In genomic region chr3:197555281-197556261, GRCh38 we compare ENCODE assay signal across 1 cellular context.
TF ChIP-seq lines count a peak whose summit lies in the region.

Gene BDH1 (minus strand): TSS chr3:197555968. CDS start chr3:197546443, 9,525 bp downstream.

TF ChIP-seq in H1, 55 proteins besides CTCF, POLR2A, EP300 and RAD21 (continued from another document):
- TF ChIP-seq ATF2 (IDR thresholded peaks at IDR 0.05; ENCODE audit: low read length) (no peak), RXRA (IDR thresholded peaks at IDR 0.05; ENCODE audit: insufficient read depth, low read depth, low read length) (no peak), CREB1 (IDR thresholded peaks at IDR 0.05) (0 out of 2 replicates have a peak, but pooled peaks have one; percentile 8), RFX5 (IDR thresholded peaks at IDR 0.05; ENCODE audit: borderline replicate concordance, low read depth, low read length) (no peak), EZH2 (IDR thresholded peaks at IDR 0.05; ENCODE audit: low read depth, low read length, severe bottlenecking) (no peak), SRF (IDR thresholded peaks at IDR 0.05; ENCODE audit: low read depth, low read length) (no peak), KDM4A (IDR thresholded peaks at IDR 0.05; ENCODE audit: low read depth, low read length, severe bottlenecking) (peak; percentile 49), CBX5 (IDR thresholded peaks at IDR 0.05; ENCODE audit: low read depth, low read length) (no peak), CTBP2 (IDR thresholded peaks at IDR 0.05; ENCODE audit: borderline replicate concordance, insufficient read depth, insufficient read length, low read length) (peak; percentile 0), TCF12 (IDR thresholded peaks at IDR 0.05; ENCODE audit: low read depth, low read length) (no peak), FOSL1 (IDR thresholded peaks at IDR 0.05; ENCODE audit: insufficient read depth, low read depth, low read length) (no peak), SUZ12 (IDR thresholded peaks at IDR 0.05; ENCODE audit: low read length) (peak; percentile 51; the same call in 1 of the 2 replicates), RNF2 (IDR thresholded peaks at IDR 0.05; ENCODE audit: borderline replicate concordance, low read depth, low read length, missing control alignments, poor library complexity, severe bottlenecking) (no peak), RBBP5 (IDR thresholded peaks at IDR 0.05; ENCODE audit: borderline replicate concordance, low read depth, low read length) (0 out of 2 replicates have a peak, but pooled peaks have one; percentile 12), TBP (IDR thresholded peaks at IDR 0.05; ENCODE audit: low read depth, low read length) (peak; percentile 18; the same call in 1 of the 2 replicates), MAX (IDR thresholded peaks at IDR 0.05) (peak; percentile 94), GABPA (IDR thresholded peaks at IDR 0.05; ENCODE audit: borderline replicate concordance, insufficient read depth, low read length) (no peak), BCL11A (IDR thresholded peaks at IDR 0.05; ENCODE audit: low read depth in 2 of 2, low read length in 2 of 2) (no peak), SP2 (IDR thresholded peaks at IDR 0.05; ENCODE audit: low read length) (no peak), CBX8 (IDR thresholded peaks at IDR 0.05; ENCODE audit: borderline replicate concordance, low read depth, low read length) (no peak), CHD2 (IDR thresholded peaks at IDR 0.05; ENCODE audit: low read length) (no peak), ATF3 (IDR thresholded peaks at IDR 0.05; ENCODE audit: insufficient read depth, low read depth, low read length) (no peak), BACH1 (IDR thresholded peaks at IDR 0.05; ENCODE audit: low read length) (no peak), KDM5A (IDR thresholded peaks at IDR 0.05; ENCODE audit: low read length) (no peak), CHD1 (IDR thresholded peaks at IDR 0.05; ENCODE audit: low read depth, low read length) (no peak)
